In the genomic region with DNA sequence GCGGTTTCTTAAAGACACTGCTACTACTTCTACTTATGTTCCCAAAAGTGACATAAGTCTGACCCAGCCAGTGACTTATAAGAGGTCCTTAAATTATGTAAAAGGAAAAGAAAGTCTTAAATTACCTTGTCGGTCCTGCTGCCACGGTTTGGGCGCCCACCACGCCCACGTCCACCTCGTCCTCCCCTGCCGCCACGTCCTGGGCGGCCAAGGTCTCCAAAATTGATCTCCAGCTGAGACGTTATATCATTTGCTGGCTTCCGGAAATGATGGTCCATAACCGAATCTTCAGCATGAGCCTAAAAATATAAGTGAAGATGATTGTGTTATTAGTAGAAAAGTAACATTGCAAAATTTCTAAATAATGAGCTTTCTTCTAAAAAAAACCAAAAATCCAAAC, we compare ENCODE assay signal across 23 cellular contexts. TPM values are rescaled to one million over a fixed set of nuclear protein-coding genes. Genes with fewer than 3 reads are reported as not detected.
A peak's percentile ranks its signal among the peaks of the same experiment; 100 is the strongest.
DNase-seq lines count a peak whose midpoint lies in the region; ATAC-seq and TF ChIP-seq lines count a peak whose summit lies in the region.
"Had no signal": no experiment of that assay in that cellular context is flagged by ENCODE, and none has a peak within 500 bp of the region (broad histone marks: within the 10 kb centered on the region; RNA-seq: fewer than 3 reads in every experiment).

No MANE protein-coding gene starts in this region.

- no peak for TF ChIP-seq CTCF in MCF 10A (IDR thresholded peaks at IDR 0.05; ENCODE audit: unreplicated experiment)
- TF ChIP-seq CTCF in breast epithelium (IDR thresholded peaks at IDR 0.05): no peak
- no peak for TF ChIP-seq CTCF in VCaP (conservative IDR thresholded peaks at IDR 0.05)
- no peak for TF ChIP-seq CTCF in smooth muscle cell (IDR thresholded peaks at IDR 0.05; ENCODE audit: borderline replicate concordance, insufficient read depth, poor library complexity, severe bottlenecking)

- POLR2A ChIA-PET in MCF 10A (lab: Yijun Ruan, JAX): interaction anchor here (2.0 kb wide), 1 partner anchor 14 kb away, joined by 8 read pairs; no protein-coding TSS in a partner anchor
- POLR2A ChIA-PET in activated CD4-positive, alpha-beta T cell treated with anti-CD3 and anti-CD28 coated beads, Interleukin-2, amount 10 ng/mL, durations not matched to agents 7 days and 5 days (lab: Charles Lee): interaction anchor here (0.6 kb wide), 1 partner anchor 18 kb away, joined by 3 read pairs; no protein-coding TSS in a partner anchor

- no TSS peak for BruUV-seq in MCF 10A (replicated peaks; lab: Mats Ljungman, UMichigan)

- H2AFZ ChIP-seq in smooth muscle cell (ENCODE audit: low read depth): no peak overlapping the region
- H2AFZ ChIP-seq: GM23338 had no signal

- peaks cover 100% of the 10 kb centered on the region for H3K36me3 Mint-ChIP-seq in MCF 10A (ENCODE audit: insufficient read depth, unreplicated experiment)
- peaks cover 77% of the 10 kb centered on the region for H3K36me3 Mint-ChIP-seq in activated CD4-positive, alpha-beta T cell treated with anti-CD3 and anti-CD28 coated beads, Interleukin-2, amount 10 ng/mL, durations not matched to agents 7 days and 5 days (ENCODE audit: low read depth)

- TF ChIP-seq POLR2A in breast epithelium (IDR thresholded peaks at IDR 0.05): no peak

- H3K4me3 Mint-ChIP-seq in MCF 10A (ENCODE audit: unreplicated experiment): no peak overlapping the region
- no peak overlapping the region for H3K4me3 Mint-ChIP-seq in activated CD4-positive, alpha-beta T cell treated with anti-CD3 and anti-CD28 coated beads, Interleukin-2, amount 10 ng/mL, durations not matched to agents 7 days and 5 days
- H3K4me3 Mint-ChIP-seq: CD4-positive, CD25-positive, alpha-beta regulatory T cell; GM23338 had no signal

- H3K4me2 ChIP-seq in smooth muscle cell: no peak overlapping the region
- H3K4me2 ChIP-seq: GM23338 had no signal

- H3K79me2 ChIP-seq in smooth muscle cell (ENCODE audit: low read depth): peaks cover 52% of the 10 kb centered on the region

- no peak overlapping the region for H3K9ac ChIP-seq in smooth muscle cell (ENCODE audit: low read depth)

- H3K27me3 Mint-ChIP-seq in MCF 10A (ENCODE audit: insufficient read depth, unreplicated experiment): no peaks in the 10 kb centered on the region
- no peaks in the 10 kb centered on the region for H3K27me3 Mint-ChIP-seq in activated CD4-positive, alpha-beta T cell treated with anti-CD3 and anti-CD28 coated beads, Interleukin-2, amount 10 ng/mL, durations not matched to agents 7 days and 5 days
- H3K27me3 Mint-ChIP-seq: CD4-positive, CD25-positive, alpha-beta regulatory T cell had no signal

- CTCF ChIA-PET in MCF 10A (lab: Yijun Ruan, JAX): interaction anchor here (0.9 kb wide), 1 partner anchor 31 kb away, joined by 3 read pairs; no protein-coding TSS in a partner anchor
- CTCF ChIA-PET in activated CD4-positive, alpha-beta T cell treated with anti-CD3 and anti-CD28 coated beads, Interleukin-2, amount 10 ng/mL, durations not matched to agents 7 days and 5 days (lab: Charles Lee): interaction anchor here (1.5 kb wide), 1 partner anchor 16 kb away, joined by 5 read pairs; no protein-coding TSS in a partner anchor

- H3K4me1 ChIP-seq in breast epithelium (no peaks in the 10 kb centered on the region), smooth muscle cell (ENCODE audit: low read depth) (no peaks in the 10 kb centered on the region)
- H3K4me1 ChIP-seq in effector memory CD4-positive, alpha-beta T cell (ENCODE audit: control insufficient read depth, insufficient read depth, low read length, poor library complexity, severe bottlenecking): peaks cover 5% of the 10 kb centered on the region
- H3K4me1 ChIP-seq: HAP-1, SJSA1 had no signal

- no peak for DNase-seq in MCF 10A (ENCODE audit: unreplicated experiment)
- no peak for DNase-seq in breast epithelium (ENCODE audit: low spot score in 2 of 2)
- DNase-seq in epithelial cell of prostate (ENCODE audit: low read depth, low spot score): no peak
- no peak for DNase-seq in smooth muscle cell (lab: John Stamatoyannopoulos, UW; ENCODE audit: unreplicated experiment)
- no peak for DNase-seq in effector memory CD4-positive, alpha-beta T cell
- DNase-seq in activated CD4-positive, alpha-beta T cell treated with anti-CD3 and anti-CD28 coated beads, Interleukin-2, amount 10 ng/mL, durations not matched to agents 7 days and 5 days: no peak
- DNase-seq: CD4-positive, CD25-positive, alpha-beta regulatory T cell; DND-41; KBM-7; MV-4-11; NCI-H1694; NCI-H2081; NCI-H2171; NCI-H345; NCI-H524; NCI-H774; NK-92 treated with Interleukin-12 subunit alpha and Interleukin-12 subunit beta, amount 100 ng/mL, for 24 hours had no signal

- H3K4me3 ChIP-seq in breast epithelium: no peak overlapping the region
- H3K4me3 ChIP-seq in smooth muscle cell: no peak overlapping the region
- no peak overlapping the region for H3K4me3 ChIP-seq in effector memory CD4-positive, alpha-beta T cell (ENCODE audit: insufficient read depth, low read depth, low read length, poor library complexity, severe bottlenecking)
- H3K4me3 ChIP-seq: GM12878, GM23338, HAP-1, SJSA1 had no signal

- H3K9me3 ChIP-seq in breast epithelium: no peaks in the 10 kb centered on the region
- H3K9me3 ChIP-seq in smooth muscle cell (replicated peaks; ENCODE audit: low read depth): no peaks in the 10 kb centered on the region
- no peaks in the 10 kb centered on the region for H3K9me3 ChIP-seq in effector memory CD4-positive, alpha-beta T cell (ENCODE audit: control insufficient read depth, low read length)
- H3K9me3 ChIP-seq: HAP-1, SJSA1 had no signal

- WGBS in smooth muscle cell (ENCODE audit: low lambda C conversion rate): 98% methylated on average over 13 of the region's 13 CpGs

- H4K20me1 ChIP-seq in smooth muscle cell (ENCODE audit: low read depth): peaks cover 93% of the 10 kb centered on the region

- peaks cover 2% of the 10 kb centered on the region for H3F3A ChIP-seq in smooth muscle cell (ENCODE audit: low read depth)

- H3K27ac ChIP-seq in breast epithelium (no peak overlapping the region), VCaP (0 out of 2 replicates have a peak overlapping the region, but pooled peaks have one; percentile 8), epithelial cell of prostate (peak overlapping the region; percentile 0), smooth muscle cell (ENCODE audit: low read depth) (peak overlapping the region; percentile 15)
- H3K27ac ChIP-seq in effector memory CD4-positive, alpha-beta T cell (ENCODE audit: insufficient read depth, low read length, poor library complexity, severe bottlenecking): no peak overlapping the region
- H3K27ac ChIP-seq: SJSA1 had no signal

- H3K27ac Mint-ChIP-seq in MCF 10A (ENCODE audit: low read depth, unreplicated experiment): peak overlapping the region; percentile 35
- H3K27ac Mint-ChIP-seq in activated CD4-positive, alpha-beta T cell treated with anti-CD3 and anti-CD28 coated beads, Interleukin-2, amount 10 ng/mL, durations not matched to agents 7 days and 5 days: no peak overlapping the region
- H3K27ac Mint-ChIP-seq: GM23338 had no signal

- intact Hi-C loops in MCF 10A (cut with micrococcal nuclease): no loop called here
- intact Hi-C loops in breast epithelium (cut with DNase I; ENCODE audit: low total_unique reads): no loop called here

- H3K4me1 Mint-ChIP-seq in MCF 10A (ENCODE audit: insufficient read depth, unreplicated experiment): peaks cover 11% of the 10 kb centered on the region
- peaks cover 41% of the 10 kb centered on the region for H3K4me1 Mint-ChIP-seq in activated CD4-positive, alpha-beta T cell treated with anti-CD3 and anti-CD28 coated beads, Interleukin-2, amount 10 ng/mL, durations not matched to agents 7 days and 5 days

- no peak for ATAC-seq in GM18909 (IDR thresholded peaks at IDR 0.05; ENCODE audit: poor library complexity, unreplicated experiment)
- ATAC-seq: GM12878, GM23338 had no signal

- H3K36me3 ChIP-seq in breast epithelium: no peaks in the 10 kb centered on the region
- peaks cover 48% of the 10 kb centered on the region for H3K36me3 ChIP-seq in smooth muscle cell (ENCODE audit: low read depth)
- H3K36me3 ChIP-seq in effector memory CD4-positive, alpha-beta T cell (ENCODE audit: control insufficient read depth, insufficient read depth, low read length): peaks cover 68% of the 10 kb centered on the region

- H3K9me3 Mint-ChIP-seq in MCF 10A (ENCODE audit: unreplicated experiment): no peaks in the 10 kb centered on the region
- no peaks in the 10 kb centered on the region for H3K9me3 Mint-ChIP-seq in activated CD4-positive, alpha-beta T cell treated with anti-CD3 and anti-CD28 coated beads, Interleukin-2, amount 10 ng/mL, durations not matched to agents 7 days and 5 days
- H3K9me3 Mint-ChIP-seq: CD4-positive, CD25-positive, alpha-beta regulatory T cell; GM23338 had no signal

- H3K27me3 ChIP-seq in breast epithelium: no peaks in the 10 kb centered on the region
- no peaks in the 10 kb centered on the region for H3K27me3 ChIP-seq in smooth muscle cell (ENCODE audit: low read depth)
- H3K27me3 ChIP-seq in effector memory CD4-positive, alpha-beta T cell (replicated peaks; ENCODE audit: control insufficient read depth, insufficient read depth, low read length, poor library complexity, severe bottlenecking): no peaks in the 10 kb centered on the region
- H3K27me3 ChIP-seq: SJSA1 had no signal

RNA-seq across cellular contexts. Expression of gene SERBP1, which starts 15.2 kb away (rescaled TPM):
- total RNA-seq in MCF 10A (2022) (233 and 315 TPM in 2 replicates), breast epithelium (100 to 1,000 TPM; 181 to 266 (median 218) TPM), smooth muscle cell (164 and 172 TPM in 2 replicates)
- polyA plus RNA-seq in smooth muscle cell: 82.5 and 102 TPM in 2 replicates
- total RNA-seq in activated CD4-positive, alpha-beta T cell treated with anti-CD3 and anti-CD28 coated beads, Interleukin-2, amount 10 ng/mL, durations not matched to agents 7 days and 5 days: 100 to 1,000 TPM; 245 to 253 TPM

Comparison
In these comparisons a context has a peak if more than half of its experiments do, and no peak if none do; other contexts are left out.
1. H3K27ac ChIP-seq: peak in VCaP (single experiment), epithelial cell of prostate (single experiment) and smooth muscle cell (single experiment); none in breast epithelium (0 of 2) and effector memory CD4-positive, alpha-beta T cell (single experiment).